Comparison of ENCODE assay signal across 8 cellular contexts in the genomic region with DNA sequence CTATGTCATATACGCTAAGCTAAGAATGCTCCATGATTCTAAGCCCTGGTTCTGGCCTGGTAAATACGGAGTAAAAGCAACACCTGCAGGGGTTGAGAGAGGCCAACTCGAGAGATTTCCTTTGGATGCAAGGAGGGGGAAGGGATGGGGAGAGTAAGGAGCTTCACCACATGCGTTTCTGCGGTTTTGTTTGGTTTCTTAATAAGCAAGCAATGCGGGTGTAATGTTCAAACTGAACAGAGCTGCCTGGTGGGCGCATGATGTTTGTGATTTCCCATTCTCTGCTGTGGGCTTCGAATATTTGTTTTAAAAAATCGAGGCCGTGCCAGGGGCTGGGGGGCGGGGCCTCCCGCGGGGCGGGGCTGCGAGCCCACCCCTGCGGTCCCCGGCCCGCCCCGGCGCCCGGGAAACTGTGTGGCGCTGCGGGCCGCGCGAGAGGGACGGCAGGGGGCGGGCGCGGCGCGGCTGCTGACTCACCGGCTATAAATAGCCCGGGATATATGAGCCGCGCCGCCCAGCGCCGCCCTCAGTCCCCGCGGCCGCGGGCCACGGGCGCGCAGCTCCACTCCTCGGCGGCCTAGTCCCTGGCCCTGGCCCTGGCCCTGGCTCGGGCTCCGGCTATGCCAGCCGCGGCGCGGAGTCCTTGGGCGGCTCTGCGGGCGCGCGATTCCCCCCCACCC. TPM values are rescaled to one million over a fixed set of nuclear protein-coding genes. Genes with fewer than 3 reads are reported as not detected.
A peak's percentile ranks its signal among the peaks of the same experiment; 100 is the strongest.
DNase-seq lines count a peak whose midpoint lies in the region; ATAC-seq and TF ChIP-seq lines count a peak whose summit lies in the region.

No MANE protein-coding gene starts in this region.

- peak overlapping the region; percentile 60 for H2AFZ ChIP-seq in DND-41 (ENCODE audit: low read depth, low read length)

- ATAC-seq in DND-41 (ENCODE audit: insufficient read depth, low read depth) (peak; percentile 70), left cardiac atrium (peak; percentile 79 to 83)

- H3K9me3 ChIP-seq in DND-41 (ENCODE audit: insufficient read depth, low read length, severe bottlenecking) (no peaks in the 10 kb centered on the region), transverse colon (no peaks in the 10 kb centered on the region)

- H3K4me1 ChIP-seq in DND-41 (ENCODE audit: insufficient read depth, low read length): peaks cover 50% of the 10 kb centered on the region
- peaks cover 12 to 50% (median 33%) of the 10 kb centered on the region in 4 donors for H3K4me1 ChIP-seq in transverse colon

- WGBS in adipose tissue, 3 donors: 3% methylated on average over 41 to 59 of the region's 59 CpGs
- 0 to 5% methylated on average over 1 to 38 of the region's 59 CpGs for whole genome bisulfite sequencing in transverse colon (ENCODE audit: low coverage in 1 of 2), 2 donors

- peak; percentile 98 for TF ChIP-seq POLR2A in transverse colon (IDR thresholded peaks at IDR 0.05)

- intact Hi-C loops in left cardiac atrium (cut with DNase I) (no loop called here), posterior cingulate gyrus (cut with DNase I) (no loop called here), transverse colon (cut with DNase I; ENCODE audit: low total_unique reads) (no loop called here)

- H3K36me3 ChIP-seq in DND-41 (ENCODE audit: insufficient read depth, low read length): peaks cover 11% of the 10 kb centered on the region
- H3K36me3 ChIP-seq in H7 (replicated peaks; ENCODE audit: control insufficient read depth, insufficient read depth, low read length): peaks cover 1% of the 10 kb centered on the region
- peaks cover 0 to 12% (median 3%) of the 10 kb centered on the region in 4 donors for H3K36me3 ChIP-seq in transverse colon

- H3K79me2 ChIP-seq in DND-41 (ENCODE audit: insufficient read depth, low read length): no peaks in the 10 kb centered on the region

- TF ChIP-seq CTCF in DND-41 (IDR thresholded peaks at IDR 0.05; ENCODE audit: borderline replicate concordance, extremely low read depth, low read length, poor library complexity, severe bottlenecking) (peak; percentile 2), transverse colon (IDR thresholded peaks at IDR 0.05) (peak; percentile 23 to 54 (median 51))

- H3K27ac ChIP-seq in DND-41 (ENCODE audit: low read length): peak overlapping the region; percentile 87
- peak overlapping the region; percentile 97 for H3K27ac ChIP-seq in adipose tissue (ENCODE audit: low read depth, low read length)
- peak overlapping the region; percentile 97 to 100 (median 99) for H3K27ac ChIP-seq in transverse colon

- in situ Hi-C loops in transverse colon (cut with MboI; ENCODE audit: low pct_ligation_motif_present in 1 of 4, low pct_unique_long_range_greater_than_20kb in 1 of 4, low sequenced_read_pairs in 3 of 4): no loop called here

- H4K20me1 ChIP-seq in DND-41 (ENCODE audit: insufficient read depth, low read length): peaks cover 39% of the 10 kb centered on the region

- DNase-seq in DND-41 (peak; percentile 86), H7 (peak; percentile 99), NCI-H1092 (lab: John Stamatoyannopoulos, UW) (peak; percentile 68), T follicular helper cell (ENCODE audit: low read depth) (peak; percentile 81), left cardiac atrium (peak; percentile 91), posterior cingulate gyrus (peak; percentile 76 to 98 (median 86)), transverse colon (peak; percentile 93)

- no peaks in the 10 kb centered on the region for H3K27me3 ChIP-seq in DND-41 (ENCODE audit: insufficient read depth, low read length, poor library complexity)
- H3K27me3 ChIP-seq in H7 (ENCODE audit: control insufficient read depth, insufficient read depth, low read length): peaks cover 9% of the 10 kb centered on the region
- H3K27me3 ChIP-seq in transverse colon: no peaks in the 10 kb centered on the region

- TF ChIP-seq EP300 in transverse colon (IDR thresholded peaks at IDR 0.05; ENCODE audit: low read depth): no peak

- peak overlapping the region; percentile 77 for H3K4me2 ChIP-seq in DND-41 (ENCODE audit: insufficient read depth, low read length)

- H3K9ac ChIP-seq in DND-41 (ENCODE audit: low read depth, low read length): peak overlapping the region; percentile 48

- peak overlapping the region; percentile 6 to 47; a peak in 3 of 4 replicates for H3K4me3 ChIP-seq in DND-41 (ENCODE audit: low read depth in 1 of 2, low read length in 2 of 2)
- peak overlapping the region; percentile 85 for H3K4me3 ChIP-seq in H7 (ENCODE audit: insufficient read depth, low read depth, low read length)
- peak overlapping the region; percentile 36 to 96 (median 56) for H3K4me3 ChIP-seq in transverse colon

RNA-seq across cellular contexts. Expression of gene BBC3, which starts 5.1 kb away (rescaled TPM):
- 13.4 and 20.7 TPM in 2 replicates for total RNA-seq in H7 (2014; rRNA removed; shearing (Covaris generic))
- 1 to 10 TPM; 3.1 to 8.6 (median 4.2) TPM for polyA plus RNA-seq in adipose tissue
- total RNA-seq in left cardiac atrium (1 to 10 TPM; 2.9 to 4.1 TPM), transverse colon (10 to 100 TPM; 10.9 to 31.0 (median 14.4) TPM)

RNA-seq across cellular contexts. Expression of gene CCDC9, which starts 30.4 kb away (rescaled TPM):
- total RNA-seq in H7 (2014; rRNA removed; shearing (Covaris generic)): 10.9 and 14.0 TPM in 2 replicates
- 10 to 100 TPM; 24.6 to 38.3 (median 33.4) TPM for polyA plus RNA-seq in adipose tissue
- total RNA-seq in left cardiac atrium (10 to 100 TPM; 21.4 to 28.7 TPM), transverse colon (10 to 100 TPM; 20.9 to 27.5 (median 22.4) TPM)

RNA-seq across cellular contexts. Expression of gene INAFM1, which starts 48.8 kb away (rescaled TPM):
- 2.0 and 2.9 TPM in 2 replicates for total RNA-seq in H7 (2014; rRNA removed; shearing (Covaris generic))
- polyA plus RNA-seq in adipose tissue: 10 to 100 TPM; 13.2 to 25.4 (median 16.1) TPM
- total RNA-seq in left cardiac atrium: 10 to 100 TPM; 16.1 to 17.1 TPM
- total RNA-seq in transverse colon: 10 to 100 TPM in 2 of 4 donors, 1 to 10 TPM in 2; 7.2 to 17.2 (median 9.6) TPM

Comparison
In these comparisons a context has a peak if more than half of its experiments do, and no peak if none do; other contexts are left out.
1. Peak in every context shown above with its lines: DNase-seq, ATAC-seq, H3K4me3 ChIP-seq and H3K27ac ChIP-seq.
2. H3K4me3 ChIP-seq: peak in every context shown above with its lines; median percentile 85 in H7; 56 in transverse colon; 26 in DND-41.